ENCODE assay signal across 26 cellular contexts in genomic region chr9:100619194-100619593, GRCh38. TPM values are rescaled to one million over a fixed set of nuclear protein-coding genes. Genes with fewer than 3 reads are reported as not detected.
"Had no signal": no experiment of that assay in that cellular context is flagged by ENCODE, and none has a peak within 500 bp of the region (broad histone marks: within the 10 kb centered on the region; RNA-seq: fewer than 3 reads in every experiment).

No MANE protein-coding gene starts in this region.

- H3K4me1 Mint-ChIP-seq: activated CD4-positive, alpha-beta T cell treated with anti-CD3 and anti-CD28 coated beads, Interleukin-2, amount 10 ng/mL, durations not matched to agents 7 days and 5 days; activated T-helper 17 cell treated with anti-CD3 and anti-CD28 coated beads, Interleukin-2, amount 50 U/mL, for 72 hours; brain; central memory CD8-positive, alpha-beta T cell; T-helper 17 cell had no signal

- ATAC-seq: activated T-helper 17 cell treated with anti-CD3 and anti-CD28 coated beads, Interleukin-2, amount 50 U/mL, for 72 hours; PC-3; T-helper 17 cell had no signal

- DNase-seq: activated CD4-positive, alpha-beta memory T cell treated with anti-CD3 and anti-CD28 coated beads for 36 hours; activated CD4-positive, alpha-beta T cell treated with anti-CD3 and anti-CD28 coated beads, Interleukin-2, amount 10 ng/mL, durations not matched to agents 7 days and 5 days; activated CD4-positive, CD25-positive, alpha-beta regulatory T cell; activated CD8-positive, alpha-beta memory T cell treated with anti-CD3 and anti-CD28 coated beads for 24 hours; activated gamma-delta T cell; activated naive CD4-positive, alpha-beta T cell treated with anti-CD3 and anti-CD28 coated beads for 36 hours; activated T-cell treated with anti-CD3 and anti-CD28 coated beads for 4 hours; activated T-cell treated with anti-CD3 and anti-CD28 coated beads, Interleukin-2, amount 50 U/mL, for 48 hours; amygdala; Karpas-422; MM.1S; NCI-H1105; NCI-H1436; NCI-H187; NCI-H2081; NCI-H510A treated with DMSO at 0.1 percent for 48 hours; NCI-H69; NK-92 treated with Interleukin-12 subunit alpha and Interleukin-12 subunit beta, amount 100 ng/mL, for 24 hours; PC-3; SHP77 treated with DMSO at 0.1 percent for 48 hours; T-helper 17 cell; T-helper 9 cell had no signal

- H3K27ac Mint-ChIP-seq: activated CD4-positive, alpha-beta memory T cell treated with anti-CD3 and anti-CD28 coated beads for 36 hours; activated CD4-positive, alpha-beta T cell treated with anti-CD3 and anti-CD28 coated beads, Interleukin-2, amount 10 ng/mL, durations not matched to agents 7 days and 5 days; activated naive CD4-positive, alpha-beta T cell treated with anti-CD3 and anti-CD28 coated beads for 36 hours; activated naive CD8-positive, alpha-beta T cell; activated T-helper 17 cell treated with anti-CD3 and anti-CD28 coated beads, Interleukin-2, amount 50 U/mL, for 72 hours; brain; T-helper 17 cell had no signal

- H3K36me3 Mint-ChIP-seq: brain had no signal

- H3K4me3 Mint-ChIP-seq: activated CD4-positive, alpha-beta memory T cell treated with anti-CD3 and anti-CD28 coated beads for 36 hours; activated CD4-positive, alpha-beta T cell treated with anti-CD3 and anti-CD28 coated beads, Interleukin-2, amount 10 ng/mL, durations not matched to agents 7 days and 5 days; activated naive CD4-positive, alpha-beta T cell treated with anti-CD3 and anti-CD28 coated beads for 36 hours; activated naive CD8-positive, alpha-beta T cell; activated T-helper 17 cell treated with anti-CD3 and anti-CD28 coated beads, Interleukin-2, amount 50 U/mL, for 72 hours; brain; central memory CD8-positive, alpha-beta T cell; T-helper 17 cell had no signal

RNA-seq across cellular contexts. Expression of gene CAVIN4, which starts 41.3 kb away (rescaled TPM):
- total RNA-seq: activated naive CD4-positive, alpha-beta T cell treated with anti-CD3 and anti-CD28 coated beads for 36 hours had no signal
